13 cellular contexts compared by ENCODE assay signal in the genomic region with DNA sequence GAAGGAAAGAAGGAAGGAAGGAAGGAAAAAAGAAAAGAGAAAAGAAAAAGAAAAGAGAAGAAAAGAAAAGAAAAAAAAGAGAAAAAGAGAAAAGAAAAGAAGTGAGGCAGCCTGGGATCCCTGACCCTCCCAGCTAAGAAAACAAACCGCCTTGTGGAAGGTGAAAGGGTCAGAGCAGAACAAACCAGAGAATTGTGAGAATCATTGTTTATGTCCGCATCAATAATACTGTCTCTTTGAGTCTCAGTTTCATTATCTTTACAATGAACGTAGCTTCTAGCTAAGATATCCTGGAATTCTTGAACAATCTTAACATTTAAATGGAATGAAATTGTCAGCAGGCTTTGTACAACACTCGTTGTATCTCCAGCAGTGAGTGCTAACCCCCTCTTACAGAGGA.
DNase-seq lines count a peak whose midpoint lies in the region; ATAC-seq and TF ChIP-seq lines count a peak whose summit lies in the region.
"Had no signal": no experiment of that assay in that cellular context is flagged by ENCODE, and none has a peak within 500 bp of the region (broad histone marks: within the 10 kb centered on the region; RNA-seq: fewer than 3 reads in every experiment).

No MANE protein-coding gene starts in this region.

- no peaks in the 10 kb centered on the region for H3K36me3 Mint-ChIP-seq in GM23338 (ENCODE audit: low read depth)
- H3K36me3 Mint-ChIP-seq: CD4-positive, alpha-beta memory T cell had no signal

- H3K27ac Mint-ChIP-seq in GM23338, result no peak overlapping the region

- no peak for TF ChIP-seq CTCF in GM23338 (conservative IDR thresholded peaks at IDR 0.05; ENCODE audit: low read depth in 2 of 2)
- no peak for TF ChIP-seq CTCF in fibroblast of villous mesenchyme (IDR thresholded peaks at IDR 0.05; ENCODE audit: insufficient read depth, low read depth, low read length)

- peaks cover 36% of the 10 kb centered on the region for H3K4me1 Mint-ChIP-seq in GM23338

- no peaks in the 10 kb centered on the region for H3K36me3 ChIP-seq in GM23338 (ENCODE audit: insufficient read depth)
- H3K36me3 ChIP-seq in SJSA1, result no peaks in the 10 kb centered on the region
- H3K36me3 ChIP-seq in rectal smooth muscle tissue (ENCODE audit: control insufficient read depth, insufficient read depth, low read length), result no peaks in the 10 kb centered on the region

- peak overlapping the region; percentile 29; the same call in 1 of the 2 replicates for H3K4me2 ChIP-seq in GM23338

- H3K79me2 ChIP-seq in GM23338 (replicated peaks; ENCODE audit: insufficient read depth), result no peaks in the 10 kb centered on the region

- no peak for ATAC-seq in GM23338

- no peaks in the 10 kb centered on the region for H3K9me3 ChIP-seq in SJSA1 (replicated peaks)
- H3K9me3 ChIP-seq: body of pancreas had no signal

- no peak overlapping the region for H2AFZ ChIP-seq in GM23338

- no peak overlapping the region for H3K9ac ChIP-seq in rectal smooth muscle tissue (ENCODE audit: low read length)

- H3K9me3 Mint-ChIP-seq in GM23338, result no peaks in the 10 kb centered on the region
- H3K9me3 Mint-ChIP-seq: CD4-positive, alpha-beta memory T cell had no signal

- H3K27me3 Mint-ChIP-seq in GM23338 (ENCODE audit: insufficient read depth, low read depth, poor library complexity), result peaks cover 21% of the 10 kb centered on the region

- H3K4me1 ChIP-seq in GM23338 (ENCODE audit: insufficient read depth) (peaks cover 34% of the 10 kb centered on the region), SJSA1 (replicated peaks) (peaks cover 49% of the 10 kb centered on the region), rectal smooth muscle tissue (ENCODE audit: control insufficient read depth, insufficient read depth, low read length) (peaks cover 65% of the 10 kb centered on the region)

- no peak overlapping the region for H3K4me3 ChIP-seq in GM23338
- H3K4me3 ChIP-seq in SJSA1, result no peak overlapping the region
- H3K4me3 ChIP-seq in fibroblast of villous mesenchyme (ENCODE audit: low read depth, low read length), result no peak overlapping the region
- no peak overlapping the region for H3K4me3 ChIP-seq in rectal smooth muscle tissue (ENCODE audit: low read length)
- H3K4me3 ChIP-seq: body of pancreas had no signal

- DNase-seq in GM23338 (ENCODE audit: low spot score) (no peak), SJSA1 (ENCODE audit: low read depth in 1 of 2, low spot score in 2 of 2) (peak in 1 of 2 experiments; percentile 43), fibroblast of villous mesenchyme (ENCODE audit: low read depth) (peak; percentile 48), AML-193 (lab: John Stamatoyannopoulos, UW) (no peak), NCI-H1092 (lab: John Stamatoyannopoulos, UW) (no peak), NCI-H226 (no peak), AG08395 (ENCODE audit: low spot score) (no peak)
- DNase-seq: activated T-cell treated with anti-CD3 and anti-CD28 coated beads for 4 hours, body of pancreas, kidney glomerular epithelial cell, OCI-M1 had no signal

- H3K27me3 ChIP-seq in GM23338 (ENCODE audit: insufficient read depth), result peaks cover 36% of the 10 kb centered on the region
- H3K27me3 ChIP-seq in SJSA1 (replicated peaks), result no peaks in the 10 kb centered on the region
- H3K27me3 ChIP-seq in rectal smooth muscle tissue (ENCODE audit: control insufficient read depth, insufficient read depth, low read length), result no peaks in the 10 kb centered on the region
- H3K27me3 ChIP-seq: body of pancreas had no signal

- 0 out of 2 replicates have a peak, but pooled peaks cover 11% of the 10 kb centered on the region for H3F3A ChIP-seq in GM23338 (replicated peaks; ENCODE audit: low read depth)

- H3K4me3 Mint-ChIP-seq in GM23338, result peak overlapping the region; percentile 63

- H3K9me2 ChIP-seq in GM23338 (ENCODE audit: insufficient read depth), result peaks cover 8% of the 10 kb centered on the region; the same call in 1 of the 2 replicates

- H3K27ac ChIP-seq in GM23338 (ENCODE audit: low read depth) (no peak overlapping the region), SJSA1 (peak overlapping the region; percentile 98), rectal smooth muscle tissue (ENCODE audit: low read depth, low read length) (peak overlapping the region; percentile 97)

- H4K20me1 ChIP-seq in GM23338 (replicated peaks; ENCODE audit: insufficient read depth), result no peaks in the 10 kb centered on the region

TF ChIP-seq in GM23338, 12 proteins besides CTCF, POLR2A, EP300 and RAD21 (continues in another document):
- TF ChIP-seq ZNF331 (CRISPR knock-in tag; IDR thresholded peaks at IDR 0.05; ENCODE audit: low read depth), result no peak
- no peak for TF ChIP-seq POLR2AphosphoS5 (IDR thresholded peaks at IDR 0.05; ENCODE audit: low read depth)
- TF ChIP-seq JUNB (IDR thresholded peaks at IDR 0.05; ENCODE audit: unreplicated experiment), result no peak
- no peak for TF ChIP-seq STAT1 (IDR thresholded peaks at IDR 0.05; ENCODE audit: unreplicated experiment)
- no peak for TF ChIP-seq CREB1 (CRISPR knock-in tag; IDR thresholded peaks at IDR 0.05; ENCODE audit: low read depth)
- TF ChIP-seq EZH2phosphoT487 (IDR thresholded peaks at IDR 0.05; ENCODE audit: unreplicated experiment), result no peak
- TF ChIP-seq, protein P1, sequence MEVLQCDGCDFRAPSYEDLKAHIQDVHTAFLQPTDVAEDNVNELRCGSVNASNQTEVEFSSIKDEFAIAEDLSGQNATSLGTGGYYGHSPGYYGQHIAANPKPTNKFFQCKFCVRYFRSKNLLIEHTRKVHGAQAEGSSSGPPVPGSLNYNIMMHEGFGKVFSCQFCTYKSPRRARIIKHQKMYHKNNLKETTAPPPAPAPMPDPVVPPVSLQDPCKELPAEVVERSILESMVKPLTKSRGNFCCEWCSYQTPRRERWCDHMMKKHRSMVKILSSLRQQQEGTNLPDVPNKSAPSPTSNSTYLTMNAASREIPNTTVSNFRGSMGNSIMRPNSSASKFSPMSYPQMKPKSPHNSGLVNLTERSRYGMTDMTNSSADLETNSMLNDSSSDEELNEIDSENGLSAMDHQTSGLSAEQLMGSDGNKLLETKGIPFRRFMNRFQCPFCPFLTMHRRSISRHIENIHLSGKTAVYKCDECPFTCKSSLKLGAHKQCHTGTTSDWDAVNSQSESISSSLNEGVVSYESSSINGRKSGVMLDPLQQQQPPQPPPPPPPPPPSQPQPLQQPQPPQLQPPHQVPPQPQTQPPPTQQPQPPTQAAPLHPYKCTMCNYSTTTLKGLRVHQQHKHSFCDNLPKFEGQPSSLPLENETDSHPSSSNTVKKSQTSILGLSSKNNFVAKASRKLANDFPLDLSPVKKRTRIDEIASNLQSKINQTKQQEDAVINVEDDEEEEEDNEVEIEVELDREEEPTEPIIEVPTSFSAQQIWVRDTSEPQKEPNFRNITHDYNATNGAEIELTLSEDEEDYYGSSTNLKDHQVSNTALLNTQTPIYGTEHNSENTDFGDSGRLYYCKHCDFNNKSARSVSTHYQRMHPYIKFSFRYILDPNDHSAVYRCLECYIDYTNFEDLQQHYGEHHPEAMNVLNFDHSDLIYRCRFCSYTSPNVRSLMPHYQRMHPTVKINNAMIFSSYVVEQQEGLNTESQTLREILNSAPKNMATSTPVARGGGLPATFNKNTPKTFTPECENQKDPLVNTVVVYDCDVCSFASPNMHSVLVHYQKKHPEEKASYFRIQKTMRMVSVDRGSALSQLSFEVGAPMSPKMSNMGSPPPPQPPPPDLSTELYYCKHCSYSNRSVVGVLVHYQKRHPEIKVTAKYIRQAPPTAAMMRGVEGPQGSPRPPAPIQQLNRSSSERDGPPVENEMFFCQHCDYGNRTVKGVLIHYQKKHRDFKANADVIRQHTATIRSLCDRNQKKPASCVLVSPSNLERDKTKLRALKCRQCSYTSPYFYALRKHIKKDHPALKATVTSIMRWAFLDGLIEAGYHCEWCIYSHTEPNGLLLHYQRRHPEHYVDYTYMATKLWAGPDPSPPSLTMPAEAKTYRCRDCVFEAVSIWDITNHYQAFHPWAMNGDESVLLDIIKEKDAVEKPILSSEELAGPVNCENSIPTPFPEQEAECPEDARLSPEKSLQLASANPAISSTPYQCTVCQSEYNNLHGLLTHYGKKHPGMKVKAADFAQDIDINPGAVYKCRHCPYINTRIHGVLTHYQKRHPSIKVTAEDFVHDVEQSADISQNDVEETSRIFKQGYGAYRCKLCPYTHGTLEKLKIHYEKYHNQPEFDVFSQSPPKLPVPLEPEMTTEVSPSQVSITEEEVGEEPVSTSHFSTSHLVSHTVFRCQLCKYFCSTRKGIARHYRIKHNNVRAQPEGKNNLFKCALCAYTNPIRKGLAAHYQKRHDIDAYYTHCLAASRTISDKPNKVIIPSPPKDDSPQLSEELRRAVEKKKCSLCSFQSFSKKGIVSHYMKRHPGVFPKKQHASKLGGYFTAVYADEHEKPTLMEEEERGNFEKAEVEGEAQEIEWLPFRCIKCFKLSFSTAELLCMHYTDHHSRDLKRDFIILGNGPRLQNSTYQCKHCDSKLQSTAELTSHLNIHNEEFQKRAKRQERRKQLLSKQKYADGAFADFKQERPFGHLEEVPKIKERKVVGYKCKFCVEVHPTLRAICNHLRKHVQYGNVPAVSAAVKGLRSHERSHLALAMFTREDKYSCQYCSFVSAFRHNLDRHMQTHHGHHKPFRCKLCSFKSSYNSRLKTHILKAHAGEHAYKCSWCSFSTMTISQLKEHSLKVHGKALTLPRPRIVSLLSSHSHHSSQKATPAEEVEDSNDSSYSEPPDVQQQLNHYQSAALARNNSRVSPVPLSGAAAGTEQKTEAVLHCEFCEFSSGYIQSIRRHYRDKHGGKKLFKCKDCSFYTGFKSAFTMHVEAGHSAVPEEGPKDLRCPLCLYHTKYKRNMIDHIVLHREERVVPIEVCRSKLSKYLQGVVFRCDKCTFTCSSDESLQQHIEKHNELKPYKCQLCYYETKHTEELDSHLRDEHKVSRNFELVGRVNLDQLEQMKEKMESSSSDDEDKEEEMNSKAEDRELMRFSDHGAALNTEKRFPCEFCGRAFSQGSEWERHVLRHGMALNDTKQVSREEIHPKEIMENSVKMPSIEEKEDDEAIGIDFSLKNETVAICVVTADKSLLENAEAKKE (CRISPR knock-in tag; IDR thresholded peaks at IDR 0.05), result no peak
- TF ChIP-seq EZH2 (IDR thresholded peaks at IDR 0.05; ENCODE audit: low read depth, unreplicated experiment), result no peak
